7 cellular contexts compared by ENCODE assay signal in the genomic region with DNA sequence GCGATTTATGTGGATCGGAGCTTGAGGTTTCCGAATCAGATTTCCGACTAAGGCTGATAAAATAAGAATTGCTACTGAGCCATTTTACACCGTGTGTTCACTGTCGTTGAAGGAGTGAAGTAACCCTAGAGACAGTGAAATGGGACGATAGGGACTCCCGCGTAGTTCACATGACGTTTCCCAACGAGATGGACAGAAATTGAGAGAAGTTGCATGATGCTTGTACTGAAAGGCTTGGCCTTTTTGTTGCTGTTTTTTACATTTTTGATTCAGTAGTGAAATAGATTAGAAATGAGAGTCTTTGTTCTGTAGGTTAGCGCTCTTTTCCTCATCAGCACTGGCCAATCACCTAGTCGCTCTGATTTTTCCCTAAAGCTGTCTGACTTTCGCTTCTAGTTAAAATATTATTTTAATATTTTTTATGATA. TPM values are rescaled to one million over a fixed set of nuclear protein-coding genes. Genes with fewer than 3 reads are reported as not detected.
A peak's percentile ranks its signal among the peaks of the same experiment; 100 is the strongest.
DNase-seq lines count a peak whose midpoint lies in the region; ATAC-seq, FAIRE-seq and TF ChIP-seq lines count a peak whose summit lies in the region.

No MANE protein-coding gene starts in this region.

- TF ChIP-seq CTCF in HFF-Myc (IDR thresholded peaks at IDR 0.05; ENCODE audit: low read depth, low read length, missing control alignments) (no peak), gastroesophageal sphincter (IDR thresholded peaks at IDR 0.05) (no peak)

- H3K27ac ChIP-seq in gastroesophageal sphincter (peak overlapping the region; percentile 96 to 100 (median 97)), skin epidermis (peak overlapping the region; percentile 94 to 100 (median 98))

- no peak for ATAC-seq in gastroesophageal sphincter
- ATAC-seq in HG03175 (IDR thresholded peaks at IDR 0.05; ENCODE audit: unreplicated experiment), result no peak

- DNase-seq in HFF-Myc (ENCODE audit: extremely low read depth, low read depth) (no peak), H54 (ENCODE audit: insufficient read length, low spot score) (no peak)
- DNase-seq in T-helper 2 cell treated with Interferon-gamma antibody and Interleukin-4, amounts not matched to agents 5 μg/mL and 100 μg/mL, for 36 hours (ENCODE audit: low spot score), result no peak
- DNase-seq in stimulated activated CD4-positive, alpha-beta T cell treated with anti-CD3 and anti-CD28 coated beads, Interleukin-2, amount 100 ng/mL, for 24 hours, result no peak

- peak overlapping the region; percentile 98 for H3K4me3 Mint-ChIP-seq in T-helper 2 cell treated with Interferon-gamma antibody and Interleukin-4, amounts not matched to agents 5 μg/mL and 100 μg/mL, for 36 hours

- peaks cover 35% of the 10 kb centered on the region for H3K4me1 Mint-ChIP-seq in T-helper 2 cell treated with Interferon-gamma antibody and Interleukin-4, amounts not matched to agents 5 μg/mL and 100 μg/mL, for 36 hours (ENCODE audit: low read depth)

- TF ChIP-seq POLR2A in gastroesophageal sphincter (IDR thresholded peaks at IDR 0.05), result no peak
- no peak for TF ChIP-seq POLR2A in H54 (IDR thresholded peaks at IDR 0.05; ENCODE audit: low read depth, low read length)

- no peaks in the 10 kb centered on the region for H3K9me3 Mint-ChIP-seq in T-helper 2 cell treated with Interferon-gamma antibody and Interleukin-4, amounts not matched to agents 5 μg/mL and 100 μg/mL, for 36 hours

- no peaks in the 10 kb centered on the region for H3K36me3 ChIP-seq in gastroesophageal sphincter

- no peaks in the 10 kb centered on the region for H3K9me3 ChIP-seq in gastroesophageal sphincter

- H3K4me1 ChIP-seq in gastroesophageal sphincter, result peaks cover 4 to 59% (median 42%) of the 10 kb centered on the region in 3 donors

- H3K27me3 Mint-ChIP-seq in T-helper 2 cell treated with Interferon-gamma antibody and Interleukin-4, amounts not matched to agents 5 μg/mL and 100 μg/mL, for 36 hours (ENCODE audit: low read depth), result peaks cover 2% of the 10 kb centered on the region

- no peaks in the 10 kb centered on the region for H3K27me3 ChIP-seq in gastroesophageal sphincter

- peak overlapping the region; percentile 96 for H3K27ac Mint-ChIP-seq in T-helper 2 cell treated with Interferon-gamma antibody and Interleukin-4, amounts not matched to agents 5 μg/mL and 100 μg/mL, for 36 hours

- 0 to 2% methylated on average over 11 to 14 of the region's 14 CpGs for WGBS in gastroesophageal sphincter (ENCODE audit: low coverage in 1 of 2), 2 donors

- FAIRE-seq in H54 (lab: Jason Lieb, UNC), result no peak

- no peak for TF ChIP-seq EP300 in gastroesophageal sphincter (IDR thresholded peaks at IDR 0.05)

- H3K4me3 ChIP-seq in HFF-Myc (replicated peaks; ENCODE audit: low read depth, low read length), result peak overlapping the region; percentile 92
- H3K4me3 ChIP-seq in gastroesophageal sphincter, result peak overlapping the region; percentile 75 to 100
- H3K4me3 ChIP-seq in skin epidermis, result peak overlapping the region; percentile 73 to 98 (median 90)

- peaks cover 23% of the 10 kb centered on the region for H3K36me3 Mint-ChIP-seq in T-helper 2 cell treated with Interferon-gamma antibody and Interleukin-4, amounts not matched to agents 5 μg/mL and 100 μg/mL, for 36 hours (ENCODE audit: low read depth)

RNA-seq across cellular contexts. Expression of gene KHDRBS1, which starts 1.3 kb away (rescaled TPM):
- 10 to 100 TPM; 59.1 to 89.3 (median 64.8) TPM for total RNA-seq in gastroesophageal sphincter

RNA-seq across cellular contexts. Expression of gene TMEM39B, which starts 57.8 kb away (rescaled TPM):
- total RNA-seq in gastroesophageal sphincter, result 1 to 10 TPM; 1.7 to 5.4 (median 2.9) TPM
